8 cellular contexts compared by ENCODE assay signal in genomic region chr11:8604078-8604723, GRCh38.
DNase-seq lines count a peak whose midpoint lies in the region; ATAC-seq and TF ChIP-seq lines count a peak whose summit lies in the region.

No MANE protein-coding gene starts in this region.

- peaks cover 6% of the 10 kb centered on the region for H3K27me3 ChIP-seq in OCI-LY3 (ENCODE audit: low read depth, low read length)

- DNase-seq in COLO668 (lab: John Stamatoyannopoulos, UW; ENCODE audit: unreplicated experiment) (peak; percentile 38), astrocyte of the cerebellum (ENCODE audit: low read depth) (peak; percentile 100), kidney glomerular epithelial cell (lab: John Stamatoyannopoulos, UW) (peak; percentile 93)
- peak; percentile 67 for DNase-seq in stimulated activated CD8-positive, alpha-beta memory T cell treated with anti-CD3 and anti-CD28 coated beads, Interleukin-4, amount 100 ng/mL, for 48 hours

- H3K4me1 ChIP-seq in OCI-LY3 (ENCODE audit: low read length), result peaks cover 10% of the 10 kb centered on the region

- ATAC-seq in GM18909 (IDR thresholded peaks at IDR 0.05; ENCODE audit: poor library complexity, unreplicated experiment) (peak; percentile 78), HG03159 (IDR thresholded peaks at IDR 0.05; ENCODE audit: unreplicated experiment) (peak; percentile 84), GM19328 (IDR thresholded peaks at IDR 0.05; ENCODE audit: unreplicated experiment) (no peak)

- in situ Hi-C loops in astrocyte of the cerebellum (cut with HindIII; ENCODE audit: low sequenced_read_pairs), result no loop called here

- peak overlapping the region; percentile 64 for H3K4me2 ChIP-seq in OCI-LY3 (ENCODE audit: low read length)

- H3K4me3 ChIP-seq in OCI-LY3 (ENCODE audit: low read length), result peak overlapping the region; percentile 27
- no peak overlapping the region for H3K4me3 ChIP-seq in astrocyte of the cerebellum (ENCODE audit: low read depth, low read length)

- H4K20me1 ChIP-seq in OCI-LY3 (ENCODE audit: insufficient read depth, low read length), result no peaks in the 10 kb centered on the region

- H3K9ac ChIP-seq in OCI-LY3 (ENCODE audit: low read length), result no peak overlapping the region

- no peak overlapping the region for H3K27ac ChIP-seq in OCI-LY3 (ENCODE audit: low read length)

- H3K36me3 ChIP-seq in OCI-LY3 (replicated peaks; ENCODE audit: low read depth, low read length), result no peaks in the 10 kb centered on the region

- TF ChIP-seq CTCF in OCI-LY3 (IDR thresholded peaks at IDR 0.05; ENCODE audit: low read depth, low read length) (peak; percentile 84), astrocyte of the cerebellum (IDR thresholded peaks at IDR 0.05; ENCODE audit: low read depth, low read length, missing control alignments) (peak; percentile 81)

- no peaks in the 10 kb centered on the region for H3K9me3 ChIP-seq in OCI-LY3 (ENCODE audit: insufficient read depth, low read length)

- H2AFZ ChIP-seq in OCI-LY3 (ENCODE audit: low read depth, low read length), result peak overlapping the region; percentile 69

- no peaks in the 10 kb centered on the region for H3K79me2 ChIP-seq in OCI-LY3 (ENCODE audit: low read length)

Comparison
In these comparisons a context has a peak if more than half of its experiments do, and no peak if none do; other contexts are left out.
1. DNase-seq: peak in every context shown above with its lines; median percentile 100 in astrocyte of the cerebellum; 93 in kidney glomerular epithelial cell; 67 in stimulated activated CD8-positive, alpha-beta memory T cell treated with anti-CD3 and anti-CD28 coated beads, Interleukin-4, amount 100 ng/mL, for 48 hours; 38 in COLO668.